8 cellular contexts compared by ENCODE assay signal in the genomic region with DNA sequence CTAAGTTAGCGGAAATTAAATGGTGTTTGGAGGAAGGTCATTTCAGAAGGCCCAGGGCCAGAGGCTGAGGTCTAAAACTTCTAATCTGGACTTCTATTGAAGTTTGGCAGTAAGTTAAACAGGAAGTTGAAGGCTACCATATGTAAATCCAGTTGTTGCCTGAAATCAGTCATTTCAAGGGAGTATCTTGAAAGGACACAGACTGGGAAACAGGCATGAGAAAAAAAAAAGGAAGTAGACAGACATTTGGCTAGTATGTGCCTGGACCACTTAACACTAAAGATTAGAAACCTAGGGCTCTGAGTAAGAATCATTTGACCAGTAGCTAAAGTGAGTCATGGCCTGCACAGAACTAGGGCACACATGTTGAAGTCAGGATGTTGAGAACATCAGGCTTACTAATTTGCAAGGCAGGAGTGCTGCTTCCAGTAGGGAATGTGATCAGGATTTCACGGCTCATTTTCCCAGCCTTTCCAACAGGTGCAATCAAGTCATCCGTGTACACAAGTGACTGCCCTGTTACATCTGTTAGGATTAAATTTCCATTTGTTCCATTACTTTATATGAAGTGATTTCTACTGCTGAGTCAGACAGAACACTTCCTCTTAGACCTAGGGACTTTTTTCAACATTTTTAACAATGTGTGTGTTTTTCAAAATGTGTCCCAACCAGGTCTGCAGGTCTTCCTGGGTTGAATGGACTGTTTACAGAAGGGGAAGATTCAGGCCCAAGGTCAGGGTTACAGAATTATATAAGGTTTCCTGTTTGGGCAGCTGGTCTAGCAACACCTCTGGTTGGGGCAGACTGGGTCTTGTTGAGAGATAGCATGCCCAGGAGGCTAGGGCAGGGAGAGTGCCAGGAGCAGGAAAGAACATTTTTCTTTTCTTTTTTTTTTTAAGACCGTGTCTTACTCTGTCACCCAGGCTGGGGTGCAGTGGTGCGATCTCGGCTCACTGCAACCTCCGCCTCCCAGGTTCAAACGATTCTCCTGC.
DNase-seq lines count a peak whose midpoint lies in the region; ATAC-seq, FAIRE-seq and TF ChIP-seq lines count a peak whose summit lies in the region.

No MANE protein-coding gene starts in this region.

- RAD21 ChIA-PET in HCT116 (lab: Charles Lee; ENCODE audit: low non-redundant PET in 1 of 2, low total read pairs in 2 of 2, uncharacterized antibody in 2 of 2, unreplicated experiment in 2 of 2) = interaction anchor here (0.9 to 2.7 kb wide), 2 partner anchors 29 to 70 kb away, joined by 3 to 16 read pairs; no protein-coding TSS in a partner anchor

- TSS peak; percentile 42 for BruUV-seq in HCT116 (replicated peaks; lab: Mats Ljungman, UMichigan)
- no TSS peak for BruUV-seq in HepG2 (replicated peaks; lab: Mats Ljungman, UMichigan)

- no peak for TF ChIP-seq CTCF in HCT116 (IDR thresholded peaks at IDR 0.05 in 2 of 3, conservative IDR thresholded peaks at IDR 0.05 in 1 of 3; ENCODE audit: borderline replicate concordance in 1 of 3, insufficient read depth in 1 of 3, low read depth in 2 of 3, low read length in 2 of 3)
- TF ChIP-seq CTCF in Loucy (conservative IDR thresholded peaks at IDR 0.05; ENCODE audit: low read length) = no peak
- no peak for TF ChIP-seq CTCF in colonic mucosa (IDR thresholded peaks at IDR 0.05)
- TF ChIP-seq CTCF in HepG2 (CRISPR knock-in tag; IDR thresholded peaks at IDR 0.05) = no peak

- POLR2A ChIA-PET in HCT116 (lab: Charles Lee) (interaction anchor here (1.0 to 7.8 kb wide), 11 partner anchors 7 to 148 kb away, joined by 3 to 68 read pairs (median 16); no protein-coding TSS in a partner anchor), HepG2 (lab: Yijun Ruan, JAX) (interaction anchor here (0.7 to 11.2 kb wide), 13 partner anchors 8 to 334 kb away, joined by 3 to 271 read pairs (median 47); a partner anchor contains a TSS)

- H3K9me2 ChIP-seq in HCT116 (ENCODE audit: insufficient read depth) (no peaks in the 10 kb centered on the region), Loucy (replicated peaks; ENCODE audit: low read depth, low read length) (no peaks in the 10 kb centered on the region)

- peak overlapping the region; percentile 92 for H3K4me2 ChIP-seq in HCT116 (ENCODE audit: low read length)
- H3K4me2 ChIP-seq in Loucy (ENCODE audit: low read depth, low read length, poor library complexity, severe bottlenecking) = peak overlapping the region; percentile 89
- peak overlapping the region; percentile 95 for H3K4me2 ChIP-seq in HepG2 (ENCODE audit: low read depth, low read length)

- TF ChIP-seq POLR2A in GM12892 (IDR thresholded peaks at IDR 0.05; ENCODE audit: low read depth, low read length) = peak; percentile 41
- no peak for TF ChIP-seq POLR2A in HCT116 (IDR thresholded peaks at IDR 0.05; ENCODE audit: borderline replicate concordance, extremely low read depth, insufficient read depth, insufficient read length)
- peak; percentile 16 to 48; a peak in 3 of 4 replicates for TF ChIP-seq POLR2A in HepG2 (IDR thresholded peaks at IDR 0.05; ENCODE audit: insufficient read depth in 1 of 2, low read depth in 2 of 2, low read length in 2 of 2)

- H3K9me3 ChIP-seq in HCT116 (ENCODE audit: control insufficient read depth in 1 of 2, insufficient read depth in 1 of 2, low read depth in 1 of 2, low read length in 2 of 2) (no peaks in the 10 kb centered on the region), Loucy (ENCODE audit: insufficient read depth, low read depth, low read length) (no peaks in the 10 kb centered on the region), colonic mucosa (no peaks in the 10 kb centered on the region), HepG2 (ENCODE audit: low read length) (no peaks in the 10 kb centered on the region)

- no peak for DNase-seq in GM12892 (ENCODE audit: insufficient read length)
- no peak for DNase-seq in HCT116 (ENCODE audit: low read depth, low spot score)
- DNase-seq in SW 1271 (lab: John Stamatoyannopoulos, UW) = peak; percentile 19 to 68
- peak; percentile 72 for DNase-seq in colonic mucosa
- DNase-seq in HepG2 (ENCODE audit: low spot score) = peak; percentile 92
- peak in 8 of 49 donors; percentile 13 to 56 (median 30) for DNase-seq in substantia nigra (lab: John Stamatoyannopoulos, UW)
- DNase-seq in NCI-H1930 (lab: John Stamatoyannopoulos, UW) = no peak

- H4K20me1 ChIP-seq in HCT116 (ENCODE audit: insufficient read depth) (no peaks in the 10 kb centered on the region), Loucy (ENCODE audit: insufficient read depth, low read length, poor library complexity, severe bottlenecking) (no peaks in the 10 kb centered on the region), HepG2 (ENCODE audit: insufficient read depth, low read length) (no peaks in the 10 kb centered on the region)

- FAIRE-seq in GM12892 (lab: Jason Lieb, UNC) (peak; percentile 56), HepG2 (lab: Jason Lieb, UNC) (peak; percentile 70)

- H3K4me3 ChIP-seq in HCT116 (replicated peaks in 1 of 2; ENCODE audit: low read depth in 1 of 2, low read length in 2 of 2) = peak overlapping the region; percentile 60 to 81
- peak overlapping the region; percentile 71 for H3K4me3 ChIP-seq in Loucy (ENCODE audit: low read length, poor library complexity, severe bottlenecking)
- peak overlapping the region; percentile 34 for H3K4me3 ChIP-seq in colonic mucosa
- peak overlapping the region; percentile 73 to 94 (median 78) for H3K4me3 ChIP-seq in HepG2 (replicated peaks in 1 of 3; ENCODE audit: insufficient read depth in 1 of 3, low read depth in 2 of 3, low read length in 3 of 3)

- H3K4me1 ChIP-seq in HCT116 (ENCODE audit: control insufficient read depth in 1 of 2, insufficient read depth in 2 of 2, low read length in 2 of 2) (peaks cover 87 to 96% of the 10 kb centered on the region in 2 experiments), Loucy (ENCODE audit: insufficient read depth, low read length, poor library complexity, severe bottlenecking) (peaks cover 40% of the 10 kb centered on the region), colonic mucosa (peaks cover 16% of the 10 kb centered on the region), HepG2 (ENCODE audit: insufficient read depth, low read length) (peaks cover 76% of the 10 kb centered on the region)

- in situ Hi-C loops in HepG2 (cut with HindIII; ENCODE audit: extremely low pct_ligation_motif_present, low pct_unique_long_range_greater_than_20kb) = no loop called here

- H3K36me3 ChIP-seq in HCT116 (ENCODE audit: control insufficient read depth in 1 of 2, insufficient read depth in 2 of 2, low read length in 2 of 2) (peaks cover 0 to 14% of the 10 kb centered on the region in 2 experiments; a peak in 1 of 4 replicates), Loucy (ENCODE audit: insufficient read depth, low read length) (no peaks in the 10 kb centered on the region), colonic mucosa (no peaks in the 10 kb centered on the region), HepG2 (replicated peaks in 1 of 2; ENCODE audit: control insufficient read depth in 1 of 2, insufficient read depth in 2 of 2, low read length in 2 of 2) (peaks cover 0 to 6% of the 10 kb centered on the region in 2 experiments; a peak in 2 of 5 replicates)

- TF ChIP-seq RAD21 in HCT116 (IDR thresholded peaks at IDR 0.05; ENCODE audit: low read depth) (no peak), HepG2 (CRISPR knock-in tag; IDR thresholded peaks at IDR 0.05) (no peak)

- peak overlapping the region; percentile 100 for H3K27ac ChIP-seq in HCT116 (ENCODE audit: low read depth, low read length)
- peak overlapping the region; percentile 96 for H3K27ac ChIP-seq in colonic mucosa
- peak overlapping the region; percentile 96 for H3K27ac ChIP-seq in HepG2 (ENCODE audit: extremely low read length, insufficient read depth, low read length)
- H3K27ac ChIP-seq in substantia nigra (ENCODE audit: low read depth, low read length, poor library complexity, severe bottlenecking) = peak overlapping the region; percentile 90

- H3K79me2 ChIP-seq in HCT116 (ENCODE audit: insufficient read depth, low read length) (peaks cover 61% of the 10 kb centered on the region), Loucy (ENCODE audit: insufficient read depth, low read length) (no peaks in the 10 kb centered on the region), HepG2 (ENCODE audit: insufficient read depth, low read length) (peaks cover 35% of the 10 kb centered on the region)

- 8% methylated on average over 8 of the region's 8 CpGs for WGBS in HepG2 (ENCODE audit: low lambda C conversion rate)

- CTCF ChIA-PET in HCT116 (lab: Charles Lee) (interaction anchor here (1.2 to 4.2 kb wide), 5 partner anchors 70 to 298 kb away, joined by 3 to 45 read pairs (median 4); no protein-coding TSS in a partner anchor), HepG2 (lab: Yijun Ruan, JAX; ENCODE audit: low intra/inter-chr PET ratio, low total read pairs) (interaction anchor here (1.5 to 3.7 kb wide), 2 partner anchors 8 to 70 kb away, joined by 3 to 20 read pairs; no protein-coding TSS in a partner anchor)

- H3K9ac ChIP-seq in HCT116 (ENCODE audit: low read length) = peak overlapping the region; percentile 95
- peak overlapping the region; percentile 75 for H3K9ac ChIP-seq in Loucy (ENCODE audit: low read depth, low read length, poor library complexity, severe bottlenecking)
- H3K9ac ChIP-seq in colonic mucosa (ENCODE audit: low read depth in 2 of 2, low read length in 2 of 2) = peak overlapping the region; percentile 72 to 95
- peak overlapping the region; percentile 96 for H3K9ac ChIP-seq in HepG2 (ENCODE audit: insufficient read depth, low read depth, low read length)

- H2AFZ ChIP-seq in HCT116 (ENCODE audit: low read depth, low read length, poor library complexity, severe bottlenecking) = no peak overlapping the region
- H2AFZ ChIP-seq in Loucy (ENCODE audit: low read length) = 0 out of 2 replicates have a peak overlapping the region, but pooled peaks have one; percentile 2
- H2AFZ ChIP-seq in HepG2 (ENCODE audit: low read length) = no peak overlapping the region

- H3K27me3 ChIP-seq in HCT116 (ENCODE audit: insufficient read depth, low read length) (no peaks in the 10 kb centered on the region), Loucy (ENCODE audit: insufficient read depth, low read length, poor library complexity, severe bottlenecking) (no peaks in the 10 kb centered on the region), colonic mucosa (no peaks in the 10 kb centered on the region), HepG2 (ENCODE audit: control insufficient read depth in 1 of 2, insufficient read depth in 2 of 2, low read length in 2 of 2) (no peaks in the 10 kb centered on the region; a peak in 1 of 5 replicates)

- ATAC-seq in HCT116 (no peak), HepG2 (peak; percentile 46)

- TF ChIP-seq EP300 in HepG2 (IDR thresholded peaks at IDR 0.05; ENCODE audit: low read depth in 2 of 2, low read length in 2 of 2) (peak; percentile 47 to 95; a peak in 2 of 4 replicates), HepG2 (CRISPR knock-in tag; IDR thresholded peaks at IDR 0.05; ENCODE audit: borderline replicate concordance) (peak; percentile 86)

- H3F3A ChIP-seq in Loucy (ENCODE audit: low read depth) = peaks cover 4% of the 10 kb centered on the region; the same call in 1 of the 2 replicates

- intact Hi-C loops in HCT116 (cut with micrococcal nuclease) (loop anchor here (2.0 kb wide), 2 partner anchors 57 to 141 kb away; no protein-coding TSS in a partner anchor), colonic mucosa (cut with DNase I) (no loop called here), HepG2 (cut with micrococcal nuclease; ENCODE audit: unreplicated experiment) (loop anchor here (1.0 to 2.0 kb wide), 5 partner anchors 8 to 315 kb away; no protein-coding TSS in a partner anchor)

Comparison
In these comparisons a context has a peak if more than half of its experiments do, and no peak if none do; other contexts are left out.
1. DNase-seq: peak in SW 1271 (2 of 2), colonic mucosa (single experiment) and HepG2 (single experiment); none in GM12892 (single experiment), HCT116 (single experiment) and NCI-H1930 (0 of 2).
2. Peak in every context shown above with its lines, with median percentiles within 50 percentile points of each other: H3K27ac ChIP-seq, H3K4me2 ChIP-seq, H3K4me3 ChIP-seq and H3K9ac ChIP-seq.